ENCODE assay signal across 4 cellular contexts in the genomic region with DNA sequence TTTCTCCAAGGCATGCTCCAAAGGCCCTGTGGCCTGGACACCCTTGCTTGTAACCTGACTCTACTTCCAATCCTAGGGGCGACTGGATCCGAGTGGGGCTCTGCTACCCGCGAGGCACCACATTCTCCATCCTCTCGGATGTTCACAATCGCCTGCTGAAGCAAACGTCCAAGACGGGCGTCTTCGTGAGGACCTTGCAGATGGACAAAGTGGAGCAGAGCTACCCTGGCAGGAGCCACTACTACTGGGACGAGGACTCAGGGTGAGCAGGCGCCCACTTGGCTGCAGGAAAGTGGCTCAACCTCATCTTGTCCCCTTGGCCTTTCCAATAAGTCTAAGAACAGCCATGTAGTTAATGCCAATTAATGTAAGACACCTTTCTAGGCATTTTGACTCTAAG.
"Had no signal": no experiment of that assay in that cellular context is flagged by ENCODE, and none has a peak within 500 bp of the region (broad histone marks: within the 10 kb centered on the region; RNA-seq: fewer than 3 reads in every experiment).

No MANE protein-coding gene starts in this region.

- H3K27ac Mint-ChIP-seq: GM23338 had no signal

- H3K4me3 ChIP-seq: GM23338 had no signal

- ATAC-seq: GM23338 had no signal

- H3K9me3 Mint-ChIP-seq: GM23338, H9 had no signal

- H3K4me3 Mint-ChIP-seq: GM23338, H9 had no signal

- DNase-seq: H9, HCEC 1CT, IMR-90 had no signal
